ENCODE assay signal across 12 cellular contexts in genomic region chr10:80122746-80123145, GRCh38. TPM values are rescaled to one million over a fixed set of nuclear protein-coding genes. Genes with fewer than 3 reads are reported as not detected.
"Had no signal": no experiment of that assay in that cellular context is flagged by ENCODE, and none has a peak within 500 bp of the region (broad histone marks: within the 10 kb centered on the region; RNA-seq: fewer than 3 reads in every experiment).

No MANE protein-coding gene starts in this region.

- ATAC-seq: activated T-cell treated with anti-CD3 and anti-CD28 coated beads, Interleukin-2, amount 50 U/mL, for 72 hours; left lobe of liver; natural killer cell; right cardiac atrium; stimulated activated naive CD8-positive, alpha-beta T cell treated with anti-CD3 and anti-CD28 coated beads, Interleukin-15, Interleukin-2, amounts not matched to agents 100 U/mL and 50 U/mL, for 24 hours had no signal

- H3K36me3 ChIP-seq: neutrophil had no signal

- DNase-seq: activated CD4-positive, alpha-beta T cell treated with anti-CD3 and anti-CD28 coated beads, Interleukin-2, amount 10 ng/mL, durations not matched to agents 7 days and 5 days; activated CD8-positive, alpha-beta memory T cell treated with anti-CD3 and anti-CD28 coated beads, Interleukin-2, amount 50 U/mL, for 48 hours; activated gamma-delta T cell treated with Interleukin-2 at 50 U/mL for 16 hours; activated T-cell treated with anti-CD3 and anti-CD28 coated beads, Interleukin-2, amount 50 U/mL, for 72 hours; amygdala; effector memory CD4-positive, alpha-beta T cell; natural killer cell; right cardiac atrium; stimulated activated naive CD8-positive, alpha-beta T cell treated with anti-CD3 and anti-CD28 coated beads, Interleukin-15, Interleukin-2, amounts not matched to agents 100 U/mL and 50 U/mL, for 24 hours had no signal

- H3K79me2 ChIP-seq: hepatocyte had no signal

- H3K9me3 ChIP-seq: neutrophil had no signal

- H3K4me2 ChIP-seq: hepatocyte had no signal

- H3K27ac ChIP-seq: hepatocyte, neutrophil had no signal

- H2AFZ ChIP-seq: hepatocyte had no signal

- H3K4me3 ChIP-seq: hepatocyte had no signal

- H3K27me3 ChIP-seq: hepatocyte, neutrophil had no signal

RNA-seq across cellular contexts. Expression of gene PLAC9, which starts 9.8 kb away (rescaled TPM):
- total RNA-seq: activated CD4-positive, alpha-beta T cell treated with anti-CD3 and anti-CD28 coated beads, Interleukin-2, amount 10 ng/mL, durations not matched to agents 7 days and 5 days; activated T-cell treated with anti-CD3 and anti-CD28 coated beads, Interleukin-2, amount 50 U/mL, for 72 hours; natural killer cell had no signal
